ENCODE assay signal across 1 cellular context in the genomic region with DNA sequence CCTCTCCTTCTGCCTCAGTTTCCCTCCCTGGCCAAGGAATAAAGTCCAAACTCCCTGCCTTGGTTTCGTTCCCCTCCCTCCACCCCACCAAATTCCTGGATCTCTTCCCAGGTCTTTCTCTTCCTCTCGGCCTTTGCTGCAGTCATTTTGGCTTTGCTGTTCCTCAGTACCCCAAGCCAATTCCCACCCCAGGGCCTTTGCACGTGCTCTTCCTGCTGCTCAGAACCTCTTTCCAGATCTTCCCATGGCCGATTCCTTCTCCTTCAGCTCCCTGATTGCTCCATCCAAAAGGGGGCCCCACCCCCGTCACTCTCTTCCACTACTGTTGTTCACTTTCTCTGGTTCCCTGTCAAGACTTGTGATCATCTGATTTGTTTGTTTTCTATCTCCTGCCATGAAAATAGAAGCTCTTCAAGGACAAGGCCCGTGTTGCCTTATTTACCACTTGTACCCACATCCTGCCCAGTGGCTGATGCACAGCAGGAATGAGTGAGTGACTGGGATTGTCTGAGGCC.
A peak's percentile ranks its signal among the peaks of the same experiment; 100 is the strongest.
TF ChIP-seq lines count a peak whose summit lies in the region.

No MANE protein-coding gene starts in this region.

TF ChIP-seq in A549, 52 proteins besides CTCF, POLR2A, EP300 and RAD21 (continued from another document):
- TF ChIP-seq, protein P1, sequence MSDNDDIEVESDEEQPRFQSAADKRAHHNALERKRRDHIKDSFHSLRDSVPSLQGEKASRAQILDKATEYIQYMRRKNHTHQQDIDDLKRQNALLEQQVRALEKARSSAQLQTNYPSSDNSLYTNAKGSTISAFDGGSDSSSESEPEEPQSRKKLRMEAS (IDR thresholded peaks at IDR 0.05) = peak; percentile 72
- TF ChIP-seq TP53 (CRISPR knock-in tag; IDR thresholded peaks at IDR 0.05) = no peak
- TF ChIP-seq KDM5A (IDR thresholded peaks at IDR 0.05) = no peak
- TF ChIP-seq TFCP2L1 (CRISPR knock-in tag; IDR thresholded peaks at IDR 0.05) = no peak
- TF ChIP-seq, protein P2, sequence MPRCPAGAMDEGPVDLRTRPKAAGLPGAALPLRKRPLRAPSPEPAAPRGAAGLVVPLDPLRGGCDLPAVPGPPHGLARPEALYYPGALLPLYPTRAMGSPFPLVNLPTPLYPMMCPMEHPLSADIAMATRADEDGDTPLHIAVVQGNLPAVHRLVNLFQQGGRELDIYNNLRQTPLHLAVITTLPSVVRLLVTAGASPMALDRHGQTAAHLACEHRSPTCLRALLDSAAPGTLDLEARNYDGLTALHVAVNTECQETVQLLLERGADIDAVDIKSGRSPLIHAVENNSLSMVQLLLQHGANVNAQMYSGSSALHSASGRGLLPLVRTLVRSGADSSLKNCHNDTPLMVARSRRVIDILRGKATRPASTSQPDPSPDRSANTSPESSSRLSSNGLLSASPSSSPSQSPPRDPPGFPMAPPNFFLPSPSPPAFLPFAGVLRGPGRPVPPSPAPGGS (IDR thresholded peaks at IDR 0.05) = no peak
- no peak for TF ChIP-seq SREBF2 (IDR thresholded peaks at IDR 0.05)
- TF ChIP-seq, protein P3, sequence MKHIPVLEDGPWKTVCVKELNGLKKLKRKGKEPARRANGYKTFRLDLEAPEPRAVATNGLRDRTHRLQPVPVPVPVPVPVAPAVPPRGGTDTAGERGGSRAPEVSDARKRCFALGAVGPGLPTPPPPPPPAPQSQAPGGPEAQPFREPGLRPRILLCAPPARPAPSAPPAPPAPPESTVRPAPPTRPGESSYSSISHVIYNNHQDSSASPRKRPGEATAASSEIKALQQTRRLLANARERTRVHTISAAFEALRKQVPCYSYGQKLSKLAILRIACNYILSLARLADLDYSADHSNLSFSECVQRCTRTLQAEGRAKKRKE (CRISPR knock-in tag; IDR thresholded peaks at IDR 0.05; ENCODE audit: low read depth) = no peak
- TF ChIP-seq NFE2L2 (conservative IDR thresholded peaks at IDR 0.05; ENCODE audit: low read length) = no peak
- TF ChIP-seq HDAC2 (IDR thresholded peaks at IDR 0.05) = peak; percentile 98
- TF ChIP-seq CHD4 (IDR thresholded peaks at IDR 0.05; ENCODE audit: borderline replicate concordance) = peak; percentile 99
- TF ChIP-seq, protein P4, sequence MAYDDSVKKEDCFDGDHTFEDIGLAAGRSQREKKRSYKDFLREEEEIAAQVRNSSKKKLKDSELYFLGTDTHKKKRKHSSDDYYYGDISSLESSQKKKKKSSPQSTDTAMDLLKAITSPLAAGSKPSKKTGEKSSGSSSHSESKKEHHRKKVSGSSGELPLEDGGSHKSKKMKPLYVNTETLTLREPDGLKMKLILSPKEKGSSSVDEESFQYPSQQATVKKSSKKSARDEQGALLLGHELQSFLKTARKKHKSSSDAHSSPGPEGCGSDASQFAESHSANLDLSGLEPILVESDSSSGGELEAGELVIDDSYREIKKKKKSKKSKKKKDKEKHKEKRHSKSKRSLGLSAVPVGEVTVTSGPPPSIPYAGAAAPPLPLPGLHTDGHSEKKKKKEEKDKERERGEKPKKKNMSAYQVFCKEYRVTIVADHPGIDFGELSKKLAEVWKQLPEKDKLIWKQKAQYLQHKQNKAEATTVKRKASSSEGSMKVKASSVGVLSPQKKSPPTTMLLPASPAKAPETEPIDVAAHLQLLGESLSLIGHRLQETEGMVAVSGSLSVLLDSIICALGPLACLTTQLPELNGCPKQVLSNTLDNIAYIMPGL (CRISPR knock-in tag; IDR thresholded peaks at IDR 0.05; ENCODE audit: borderline replicate concordance) = no peak
- TF ChIP-seq BHLHE40 (IDR thresholded peaks at IDR 0.05; ENCODE audit: low read depth, low read length) = no peak
- TF ChIP-seq ZC3H11A (IDR thresholded peaks at IDR 0.05) = no peak
- TF ChIP-seq RNF2 (IDR thresholded peaks at IDR 0.05; ENCODE audit: borderline replicate concordance, low read depth) = no peak
- peak; percentile 89; the same call in 1 of the 2 replicates for TF ChIP-seq EHF (CRISPR knock-in tag; IDR thresholded peaks at IDR 0.05)
- TF ChIP-seq JUNB (IDR thresholded peaks at IDR 0.05) = no peak
- TF ChIP-seq HOXB5 (CRISPR knock-in tag; IDR thresholded peaks at IDR 0.05) = no peak
- TF ChIP-seq KDM1A (IDR thresholded peaks at IDR 0.05; ENCODE audit: low read depth) = peak; percentile 99
- no peak for TF ChIP-seq CBX8 (IDR thresholded peaks at IDR 0.05)
- TF ChIP-seq, protein P5, sequence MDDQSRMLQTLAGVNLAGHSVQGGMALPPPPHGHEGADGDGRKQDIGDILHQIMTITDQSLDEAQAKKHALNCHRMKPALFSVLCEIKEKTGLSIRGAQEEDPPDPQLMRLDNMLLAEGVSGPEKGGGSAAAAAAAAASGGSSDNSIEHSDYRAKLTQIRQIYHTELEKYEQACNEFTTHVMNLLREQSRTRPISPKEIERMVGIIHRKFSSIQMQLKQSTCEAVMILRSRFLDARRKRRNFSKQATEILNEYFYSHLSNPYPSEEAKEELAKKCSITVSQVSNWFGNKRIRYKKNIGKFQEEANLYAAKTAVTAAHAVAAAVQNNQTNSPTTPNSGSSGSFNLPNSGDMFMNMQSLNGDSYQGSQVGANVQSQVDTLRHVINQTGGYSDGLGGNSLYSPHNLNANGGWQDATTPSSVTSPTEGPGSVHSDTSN (IDR thresholded peaks at IDR 0.05) = no peak
- TF ChIP-seq CHD2 (IDR thresholded peaks at IDR 0.05; ENCODE audit: low read length, partially characterized antibody) = no peak
- no peak for TF ChIP-seq NR3C1 (IDR thresholded peaks at IDR 0.05)
TF ChIP-seq in A549: peak in this region for 15.
